In the genomic region with DNA sequence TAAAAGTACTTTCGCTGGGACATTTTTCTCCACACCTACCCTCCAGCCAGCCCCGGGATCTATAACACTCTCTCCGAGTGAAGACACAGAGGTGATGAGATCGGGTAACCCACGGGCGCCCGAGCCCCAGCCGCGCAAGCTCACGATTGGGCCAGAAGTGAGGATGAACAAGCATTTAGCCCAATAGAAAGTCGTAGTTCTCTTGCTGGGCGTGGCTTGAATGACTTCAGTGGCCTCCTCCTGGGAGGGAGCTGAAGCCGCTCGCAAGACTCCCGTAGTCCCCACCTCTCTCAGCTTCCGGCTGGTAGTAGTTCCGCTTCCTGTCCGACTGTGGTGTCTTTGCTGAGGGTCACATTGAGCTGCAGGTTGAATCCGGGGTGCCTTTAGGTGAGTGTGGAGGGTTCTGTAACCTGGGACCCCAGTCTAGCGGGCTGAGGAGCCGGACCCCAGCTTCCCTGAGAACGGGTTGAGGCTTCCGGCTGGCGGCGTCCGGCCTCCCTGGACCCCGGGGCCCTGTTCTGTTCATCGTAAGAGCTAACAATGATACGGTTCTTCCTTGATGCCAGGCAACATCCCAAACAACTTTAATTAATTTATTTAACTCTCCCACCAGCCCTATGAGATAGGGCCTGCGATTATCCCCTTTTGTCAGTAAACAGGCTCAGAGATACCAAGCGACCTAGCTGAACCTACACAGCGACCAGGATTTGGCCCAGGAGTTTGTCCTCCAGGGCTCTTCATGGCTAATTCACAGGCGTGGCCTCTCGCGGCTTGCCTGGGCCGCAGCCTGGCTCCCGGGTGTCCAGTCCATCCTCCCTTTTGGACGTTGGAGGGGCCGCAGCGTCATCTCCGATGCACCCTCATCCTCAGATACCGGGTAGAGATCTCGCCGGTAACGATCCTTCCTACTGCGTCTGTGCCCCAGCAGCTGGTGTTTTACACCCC, we compare ENCODE assay signal across 8 cellular contexts. TPM values are rescaled to one million over a fixed set of nuclear protein-coding genes. Genes with fewer than 3 reads are reported as not detected.
DNase-seq lines count a peak whose midpoint lies in the region; ATAC-seq and TF ChIP-seq lines count a peak whose summit lies in the region.

A gene with protein sequence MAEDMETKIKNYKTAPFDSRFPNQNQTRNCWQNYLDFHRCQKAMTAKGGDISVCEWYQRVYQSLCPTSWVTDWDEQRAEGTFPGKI (plus strand): TSS at position 307 of the 945 bp plus-strand sequence. CDS start 2,921 bp downstream, outside the sequence.

- peak within 1 kb of the TSS; percentile 98 for H3K4me3 Mint-ChIP-seq in activated naive CD8-positive, alpha-beta T cell

- peak within 1 kb of the TSS; percentile 99 for H3K4me2 ChIP-seq in osteoblast (ENCODE audit: insufficient read depth, low read length)

- ATAC-seq in HG02623 (IDR thresholded peaks at IDR 0.05; ENCODE audit: unreplicated experiment), result peak; percentile 60
- peak; percentile 84 for ATAC-seq in thoracic aorta (ENCODE audit: insufficient number of reproducible peaks, low FRiP score, low read depth)

- H3K4me1 ChIP-seq in osteoblast (ENCODE audit: insufficient read depth, low read length) (peaks cover 11% of the 10 kb centered on the region), thoracic aorta (ENCODE audit: control insufficient read depth in 1 of 2, low read depth in 2 of 2) (peaks cover 9 to 33% of the 10 kb centered on the region in 2 donors)

- H3K9me3 ChIP-seq in osteoblast (ENCODE audit: low read depth, low read length) (no peaks in the 10 kb centered on the region), thoracic aorta (no peaks in the 10 kb centered on the region)

- no peaks in the 10 kb centered on the region for H3K9me3 Mint-ChIP-seq in activated naive CD8-positive, alpha-beta T cell (ENCODE audit: low read depth)

- peaks cover 32% of the 10 kb centered on the region for H3K79me2 ChIP-seq in osteoblast (ENCODE audit: insufficient read depth, low read length)

- H3K4me1 Mint-ChIP-seq in activated naive CD8-positive, alpha-beta T cell (ENCODE audit: low read depth), result peaks cover 40% of the 10 kb centered on the region

- peaks cover 9% of the 10 kb centered on the region for H4K20me1 ChIP-seq in osteoblast (ENCODE audit: insufficient read depth, low read length)

- H3K27ac Mint-ChIP-seq in activated naive CD8-positive, alpha-beta T cell, result peak within 1 kb of the TSS; percentile 94

- H3K27me3 ChIP-seq in GM06990 (replicated peaks; ENCODE audit: control insufficient read depth, insufficient read depth, low read length) (no peaks in the 10 kb centered on the region), osteoblast (ENCODE audit: insufficient read depth, low read length) (no peaks in the 10 kb centered on the region), thoracic aorta (replicated peaks; ENCODE audit: insufficient read depth) (no peaks in the 10 kb centered on the region)

- H3K36me3 ChIP-seq in GM06990 (ENCODE audit: control insufficient read depth, insufficient read depth, low read length), result peaks cover 5% of the 10 kb centered on the region
- peaks cover 15% of the 10 kb centered on the region for H3K36me3 ChIP-seq in osteoblast (ENCODE audit: insufficient read depth, low read length)
- H3K36me3 ChIP-seq in thoracic aorta, result peaks cover 7% of the 10 kb centered on the region

- H2AFZ ChIP-seq in osteoblast (ENCODE audit: low read length), result peak within 1 kb of the TSS; percentile 90

- peak within 1 kb of the TSS; percentile 67 for H3K4me3 ChIP-seq in GM06990 (replicated peaks; ENCODE audit: low read depth, low read length)
- peak within 1 kb of the TSS; percentile 88 for H3K4me3 ChIP-seq in osteoblast (ENCODE audit: insufficient read depth, low read length)
- peak within 1 kb of the TSS; percentile 88 for H3K4me3 ChIP-seq in thoracic aorta

- H3K36me3 Mint-ChIP-seq in activated naive CD8-positive, alpha-beta T cell, result no peaks in the 10 kb centered on the region

- TF ChIP-seq CTCF in GM06990 (IDR thresholded peaks at IDR 0.05; ENCODE audit: insufficient read depth, low read length, poor library complexity, severe bottlenecking) (no peak), osteoblast (IDR thresholded peaks at IDR 0.05; ENCODE audit: extremely low read depth, low read depth, low read length) (no peak), thoracic aorta (IDR thresholded peaks at IDR 0.05) (no peak)

- no peaks in the 10 kb centered on the region for H3K27me3 Mint-ChIP-seq in activated naive CD8-positive, alpha-beta T cell

- peak within 1 kb of the TSS; percentile 74 for H3K27ac ChIP-seq in osteoblast (ENCODE audit: low read depth, low read length)
- peak within 1 kb of the TSS; percentile 58 to 70 for H3K27ac ChIP-seq in thoracic aorta

- DNase-seq in GM06990 (ENCODE audit: extremely low read depth, insufficient read length) (peak; percentile 89), NCI-H1105 (lab: John Stamatoyannopoulos, UW) (peak; percentile 97), SKM-1 treated with dmso at 0.1 percent for 144 hours (lab: John Stamatoyannopoulos, UW; ENCODE audit: unreplicated experiment) (peak; percentile 98), glomerular visceral epithelial cell (ENCODE audit: extremely low spot score) (peak; percentile 97), osteoblast (ENCODE audit: insufficient read length, low spot score, missing footprints) (peak; percentile 100), thoracic aorta (ENCODE audit: low spot score) (peak; percentile 85)

RNA-seq across cellular contexts. Expression of the gene that starts here (rescaled TPM):
- total RNA-seq in osteoblast (123 and 185 TPM in 2 replicates), thoracic aorta (100 to 1,000 TPM; 258 to 386 TPM)

Comparison
In these comparisons a context has a peak if more than half of its experiments do, and no peak if none do; other contexts are left out.
1. Peak in every context shown above with its lines: DNase-seq, ATAC-seq, H3K4me3 ChIP-seq and H3K27ac ChIP-seq.